Comparison of ENCODE assay signal across 27 cellular contexts in genomic region chr2:85369500-85369899, GRCh38. TPM values are rescaled to one million over a fixed set of nuclear protein-coding genes. Genes with fewer than 3 reads are reported as not detected.
DNase-seq lines count a peak whose midpoint lies in the region; ATAC-seq and TF ChIP-seq lines count a peak whose summit lies in the region.
"Had no signal": no experiment of that assay in that cellular context is flagged by ENCODE, and none has a peak within 500 bp of the region (broad histone marks: within the 10 kb centered on the region; RNA-seq: fewer than 3 reads in every experiment).

No MANE protein-coding gene starts in this region.

- no peak overlapping the region for H3K27ac ChIP-seq in CD4-positive, alpha-beta T cell (ENCODE audit: low read depth, low read length)
- no peak overlapping the region for H3K27ac ChIP-seq in esophagus muscularis mucosa (replicated peaks in 1 of 4)
- H3K27ac ChIP-seq: body of pancreas, GM23248, KMS-11, lower lobe of right lung, Peyer's patch, right lobe of liver, tibial nerve had no signal

- H3K4me3 Mint-ChIP-seq in CD4-positive, alpha-beta T cell: no peak overlapping the region
- no peak overlapping the region for H3K4me3 Mint-ChIP-seq in activated T-helper 2 cell treated with anti-CD3 and anti-CD28 coated beads, Interferon-gamma antibody, Interleukin-2, Interleukin-4, amounts not matched to agents 10 μg/mL and 5 μg/mL and 100 μg/mL, durations not matched to agents 14 hours and 24 hours and 36 hours (ENCODE audit: low read depth)
- H3K4me3 Mint-ChIP-seq: activated CD8-positive, alpha-beta T cell treated with anti-CD3 and anti-CD28 coated beads for 36 hours; activated naive CD8-positive, alpha-beta T cell treated with anti-CD3 and anti-CD28 coated beads, Interleukin-2, amount 50 U/mL, for 24 hours; stimulated activated naive CD8-positive, alpha-beta T cell treated with anti-CD3 and anti-CD28 coated beads, Interleukin-15, Interleukin-2, amounts not matched to agents 100 ng/mL and 50 ng/mL, for 24 hours had no signal

- H3K36me3 ChIP-seq in mucosa of descending colon (ENCODE audit: low read depth): no peaks in the 10 kb centered on the region
- peaks cover 4 to 84% (median 43%) of the 10 kb centered on the region in 4 donors for H3K36me3 ChIP-seq in esophagus muscularis mucosa
- H3K36me3 ChIP-seq: right lobe of liver had no signal

- H3K27me3 ChIP-seq in CD4-positive, alpha-beta T cell (ENCODE audit: control insufficient read depth, insufficient read depth, low read length): no peaks in the 10 kb centered on the region
- no peaks in the 10 kb centered on the region for H3K27me3 ChIP-seq in esophagus muscularis mucosa
- H3K27me3 ChIP-seq: body of pancreas, Peyer's patch, right lobe of liver, tibial nerve had no signal

- no peaks in the 10 kb centered on the region for H3K9me3 Mint-ChIP-seq in CD4-positive, alpha-beta T cell
- no peaks in the 10 kb centered on the region for H3K9me3 Mint-ChIP-seq in activated T-helper 2 cell treated with anti-CD3 and anti-CD28 coated beads, Interferon-gamma antibody, Interleukin-2, Interleukin-4, amounts not matched to agents 10 μg/mL and 5 μg/mL and 100 μg/mL, durations not matched to agents 14 hours and 24 hours and 36 hours
- H3K9me3 Mint-ChIP-seq: activated CD8-positive, alpha-beta T cell treated with anti-CD3 and anti-CD28 coated beads for 36 hours; activated naive CD8-positive, alpha-beta T cell treated with anti-CD3 and anti-CD28 coated beads, Interleukin-2, amount 50 U/mL, for 24 hours; stimulated activated naive CD8-positive, alpha-beta T cell treated with anti-CD3 and anti-CD28 coated beads, Interleukin-15, Interleukin-2, amounts not matched to agents 100 ng/mL and 50 ng/mL, for 24 hours had no signal

- H3K4me3 ChIP-seq in mucosa of descending colon (no peak overlapping the region), lower leg skin (ENCODE audit: low read depth, poor library complexity, severe bottlenecking) (no peak overlapping the region), esophagus muscularis mucosa (no peak overlapping the region)
- H3K4me3 ChIP-seq: body of pancreas, GM23248, lower lobe of right lung, Peyer's patch, right lobe of liver, tibial nerve had no signal

- H3K36me3 Mint-ChIP-seq in CD4-positive, alpha-beta T cell (ENCODE audit: low read depth): peaks cover 28% of the 10 kb centered on the region
- H3K36me3 Mint-ChIP-seq in activated T-helper 2 cell treated with anti-CD3 and anti-CD28 coated beads, Interferon-gamma antibody, Interleukin-2, Interleukin-4, amounts not matched to agents 10 μg/mL and 5 μg/mL and 100 μg/mL, durations not matched to agents 14 hours and 24 hours and 36 hours (ENCODE audit: low read depth): peaks cover 11% of the 10 kb centered on the region

- H3K4me1 Mint-ChIP-seq in CD4-positive, alpha-beta T cell (ENCODE audit: low read depth): no peaks in the 10 kb centered on the region
- no peaks in the 10 kb centered on the region for H3K4me1 Mint-ChIP-seq in activated T-helper 2 cell treated with anti-CD3 and anti-CD28 coated beads, Interferon-gamma antibody, Interleukin-2, Interleukin-4, amounts not matched to agents 10 μg/mL and 5 μg/mL and 100 μg/mL, durations not matched to agents 14 hours and 24 hours and 36 hours (ENCODE audit: low read depth)
- H3K4me1 Mint-ChIP-seq: activated naive CD8-positive, alpha-beta T cell treated with anti-CD3 and anti-CD28 coated beads, Interleukin-2, amount 50 U/mL, for 24 hours had no signal

- intact Hi-C loops in mucosa of descending colon (cut with DNase I, micrococcal nuclease) (no loop called here), lower leg skin (cut with DNase I; ENCODE audit: low total_unique reads) (no loop called here), esophagus muscularis mucosa (cut with DNase I) (no loop called here)
- intact Hi-C loops in CD4-positive, alpha-beta T cell (cut with DNase I, micrococcal nuclease): no loop called here
- intact Hi-C loops in activated T-helper 2 cell treated with anti-CD3 and anti-CD28 coated beads, Interferon-gamma antibody, Interleukin-2, Interleukin-4, amounts not matched to agents 10 μg/mL and 5 μg/mL and 100 μg/mL, durations not matched to agents 14 hours and 24 hours and 36 hours (cut with micrococcal nuclease): no loop called here

- CTCF ChIA-PET in CD4-positive, alpha-beta T cell (lab: Charles Lee): no interaction called here

- H3K9me3 ChIP-seq in mucosa of descending colon (no peaks in the 10 kb centered on the region), esophagus muscularis mucosa (no peaks in the 10 kb centered on the region)
- no peaks in the 10 kb centered on the region for H3K9me3 ChIP-seq in CD4-positive, alpha-beta T cell (ENCODE audit: control insufficient read depth, low read length)
- H3K9me3 ChIP-seq: body of pancreas, lower lobe of right lung, Peyer's patch, right lobe of liver, tibial nerve had no signal

- H3K27ac Mint-ChIP-seq in CD4-positive, alpha-beta T cell: no peak overlapping the region
- no peak overlapping the region for H3K27ac Mint-ChIP-seq in activated T-helper 2 cell treated with anti-CD3 and anti-CD28 coated beads, Interferon-gamma antibody, Interleukin-2, Interleukin-4, amounts not matched to agents 10 μg/mL and 5 μg/mL and 100 μg/mL, durations not matched to agents 14 hours and 24 hours and 36 hours
- H3K27ac Mint-ChIP-seq: activated CD8-positive, alpha-beta T cell treated with anti-CD3 and anti-CD28 coated beads for 36 hours; activated naive CD8-positive, alpha-beta T cell treated with anti-CD3 and anti-CD28 coated beads, Interleukin-2, amount 50 U/mL, for 24 hours; stimulated activated naive CD8-positive, alpha-beta T cell treated with anti-CD3 and anti-CD28 coated beads, Interleukin-15, Interleukin-2, amounts not matched to agents 100 ng/mL and 50 ng/mL, for 24 hours had no signal

- no peaks in the 10 kb centered on the region for H3K27me3 Mint-ChIP-seq in CD4-positive, alpha-beta T cell
- H3K27me3 Mint-ChIP-seq in activated T-helper 2 cell treated with anti-CD3 and anti-CD28 coated beads, Interferon-gamma antibody, Interleukin-2, Interleukin-4, amounts not matched to agents 10 μg/mL and 5 μg/mL and 100 μg/mL, durations not matched to agents 14 hours and 24 hours and 36 hours (ENCODE audit: low read depth): no peaks in the 10 kb centered on the region
- H3K27me3 Mint-ChIP-seq: activated CD8-positive, alpha-beta T cell treated with anti-CD3 and anti-CD28 coated beads for 36 hours; activated naive CD8-positive, alpha-beta T cell treated with anti-CD3 and anti-CD28 coated beads, Interleukin-2, amount 50 U/mL, for 24 hours; stimulated activated naive CD8-positive, alpha-beta T cell treated with anti-CD3 and anti-CD28 coated beads, Interleukin-15, Interleukin-2, amounts not matched to agents 100 ng/mL and 50 ng/mL, for 24 hours had no signal

- no peak for TF ChIP-seq CTCF in mucosa of descending colon (IDR thresholded peaks at IDR 0.05)
- TF ChIP-seq CTCF in lower leg skin (IDR thresholded peaks at IDR 0.05): no peak
- TF ChIP-seq CTCF in CD4-positive, alpha-beta T cell (IDR thresholded peaks at IDR 0.05): no peak
- no peak for TF ChIP-seq CTCF in esophagus muscularis mucosa (IDR thresholded peaks at IDR 0.05)

- TF ChIP-seq POLR2A in lower leg skin (IDR thresholded peaks at IDR 0.05) (no peak), esophagus muscularis mucosa (IDR thresholded peaks at IDR 0.05; ENCODE audit: low read depth) (no peak)

- no peak for TF ChIP-seq EP300 in esophagus muscularis mucosa (IDR thresholded peaks at IDR 0.05)

- peak; percentile 43 for DNase-seq in DMS53 treated with DMSO at 0.1 percent for 48 hours (lab: John Stamatoyannopoulos, UW; ENCODE audit: unreplicated experiment)
- peak; percentile 41 for DNase-seq in NCI-H2029 treated with DMSO at 0.1 percent for 48 hours (lab: John Stamatoyannopoulos, UW)
- DNase-seq in astrocyte of the hippocampus (ENCODE audit: low read depth, low spot score): peak; percentile 24
- peak in 2 of 3 donors; percentile 40 to 59 for DNase-seq in mucosa of descending colon
- DNase-seq in lower leg skin (ENCODE audit: low spot score in 2 of 2): no peak
- no peak for DNase-seq in CD4-positive, alpha-beta T cell
- DNase-seq in activated T-helper 2 cell treated with anti-CD3 and anti-CD28 coated beads, Interferon-gamma antibody, Interleukin-2, Interleukin-4, amounts not matched to agents 10 μg/mL and 5 μg/mL and 100 μg/mL, durations not matched to agents 14 hours and 24 hours and 36 hours (ENCODE audit: low spot score): no peak
- no peak for DNase-seq in esophagus muscularis mucosa (ENCODE audit: extremely low spot score)
- DNase-seq: activated CD8-positive, alpha-beta T cell treated with anti-CD3 and anti-CD28 coated beads for 36 hours; activated gamma-delta T cell; activated naive CD8-positive, alpha-beta T cell treated with anti-CD3 and anti-CD28 coated beads, Interleukin-2, amount 50 U/mL, for 24 hours; body of pancreas; effector CD4-positive, alpha-beta T cell; erythroblast; GDM1; GM23248; lower lobe of right lung; NCI-H1092; NCI-H187 treated with DMSO at 0.1 percent for 48 hours; NCI-H446 treated with DMSO at 0.1 percent for 48 hours; right lobe of liver; stimulated activated CD4-positive, alpha-beta T cell treated with anti-CD3 and anti-CD28 coated beads, Interleukin-12 subunit alpha, Interleukin-12 subunit beta, amount 100 ng/mL, for 4 hours had no signal

- 73 to 76% methylated on average over 5 of the region's 5 CpGs for WGBS in lower leg skin, 2 donors
- 87% methylated on average over 4 of the region's 5 CpGs for WGBS in esophagus muscularis mucosa

- POLR2A ChIA-PET in CD4-positive, alpha-beta T cell (lab: Charles Lee): interaction anchor here (0.9 kb wide), 1 partner anchor 172 kb away, joined by 3 read pairs; no protein-coding TSS in a partner anchor

- peak; percentile 93 for ATAC-seq in mucosa of descending colon
- no peak for ATAC-seq in CD4-positive, alpha-beta T cell (ENCODE audit: poor library complexity)
- ATAC-seq: activated CD4-positive, CD25-positive, alpha-beta regulatory T cell treated with anti-CD3 and anti-CD28 coated beads, Interleukin-2, amount 50 U/mL, for 24 hours; activated CD8-positive, alpha-beta T cell treated with anti-CD3 and anti-CD28 coated beads for 36 hours; activated naive CD8-positive, alpha-beta T cell treated with anti-CD3 and anti-CD28 coated beads, Interleukin-2, amount 50 U/mL, for 24 hours; body of pancreas; lower lobe of right lung had no signal

- H3K4me1 ChIP-seq in mucosa of descending colon (ENCODE audit: low read depth) (no peaks in the 10 kb centered on the region), esophagus muscularis mucosa (no peaks in the 10 kb centered on the region)
- H3K4me1 ChIP-seq: body of pancreas, lower lobe of right lung, Peyer's patch, tibial nerve had no signal

RNA-seq across cellular contexts. Expression of gene ELMOD3, which starts 14.9 kb away (rescaled TPM):
- total RNA-seq in mucosa of descending colon: 10 to 100 TPM; 18.1 to 29.8 (median 23.0) TPM
- total RNA-seq in lower leg skin: 10 to 100 TPM; 10.0 to 26.1 (median 23.5) TPM
- total RNA-seq in CD4-positive, alpha-beta T cell: 10 to 100 TPM; 13.5 to 15.3 TPM
- total RNA-seq in activated T-helper 2 cell treated with anti-CD3 and anti-CD28 coated beads, Interferon-gamma antibody, Interleukin-2, Interleukin-4, amounts not matched to agents 10 μg/mL and 5 μg/mL and 100 μg/mL, durations not matched to agents 14 hours and 24 hours and 36 hours: 17.0 and 18.9 TPM in 2 replicates
- total RNA-seq in esophagus muscularis mucosa: 10 to 100 TPM; 17.4 to 21.5 (median 18.3) TPM

RNA-seq across cellular contexts. Expression of gene RETSAT, which starts 15.2 kb away (rescaled TPM):
- total RNA-seq in mucosa of descending colon: 100 to 1,000 TPM; 154 to 378 (median 278) TPM
- total RNA-seq in lower leg skin: 100 to 1,000 TPM in 2 of 4 donors, 10 to 100 TPM in 2; 86.2 to 121 (median 101) TPM
- total RNA-seq in CD4-positive, alpha-beta T cell: 10 to 100 TPM; 19.2 to 22.2 TPM
- 26.3 and 29.6 TPM in 2 replicates for total RNA-seq in activated T-helper 2 cell treated with anti-CD3 and anti-CD28 coated beads, Interferon-gamma antibody, Interleukin-2, Interleukin-4, amounts not matched to agents 10 μg/mL and 5 μg/mL and 100 μg/mL, durations not matched to agents 14 hours and 24 hours and 36 hours
- total RNA-seq in esophagus muscularis mucosa: 10 to 100 TPM; 34.3 to 63.7 (median 45.7) TPM

RNA-seq across cellular contexts. Expression of gene CAPG, which starts 40.7 kb away (rescaled TPM):
- total RNA-seq in mucosa of descending colon (100 to 1,000 TPM in 1 of 3 donors, 10 to 100 TPM in 2; 46.3 to 103 (median 71.2) TPM), lower leg skin (100 to 1,000 TPM; 177 to 272 (median 232) TPM), esophagus muscularis mucosa (10 to 100 TPM; 22.8 to 73.6 (median 30.8) TPM)
- 10 to 100 TPM; 21.7 to 23.3 TPM for total RNA-seq in CD4-positive, alpha-beta T cell
- total RNA-seq in activated T-helper 2 cell treated with anti-CD3 and anti-CD28 coated beads, Interferon-gamma antibody, Interleukin-2, Interleukin-4, amounts not matched to agents 10 μg/mL and 5 μg/mL and 100 μg/mL, durations not matched to agents 14 hours and 24 hours and 36 hours: 145 and 146 TPM in 2 replicates

RNA-seq across cellular contexts. Expression of gene TGOLN2, which starts 41.7 kb away (rescaled TPM):
- total RNA-seq in mucosa of descending colon: 100 to 1,000 TPM; 148 to 227 (median 163) TPM
- total RNA-seq in lower leg skin: 10 to 100 TPM; 57.3 to 90.4 (median 82.3) TPM
- total RNA-seq in CD4-positive, alpha-beta T cell: 100 to 1,000 TPM; 172 to 175 TPM
- 94.0 and 96.5 TPM in 2 replicates for total RNA-seq in activated T-helper 2 cell treated with anti-CD3 and anti-CD28 coated beads, Interferon-gamma antibody, Interleukin-2, Interleukin-4, amounts not matched to agents 10 μg/mL and 5 μg/mL and 100 μg/mL, durations not matched to agents 14 hours and 24 hours and 36 hours
- 100 to 1,000 TPM; 101 to 148 (median 136) TPM for total RNA-seq in esophagus muscularis mucosa

RNA-seq across cellular contexts. Expression of gene SH2D6, which starts 49.0 kb away (rescaled TPM):
- total RNA-seq in mucosa of descending colon (10 to 100 TPM in 1 of 3 donors, 1 to 10 TPM in 2; 6.7 to 13.1 (median 8.6) TPM), lower leg skin (not detected), esophagus muscularis mucosa (not detected)
- under 1 TPM in 1 of 2 experiments, not detected in 1; 0.30 TPM for total RNA-seq in CD4-positive, alpha-beta T cell
- 0.48 and 1.3 TPM in 2 replicates for total RNA-seq in activated T-helper 2 cell treated with anti-CD3 and anti-CD28 coated beads, Interferon-gamma antibody, Interleukin-2, Interleukin-4, amounts not matched to agents 10 μg/mL and 5 μg/mL and 100 μg/mL, durations not matched to agents 14 hours and 24 hours and 36 hours
- total RNA-seq: GM23248 had no signal

Comparison
In these comparisons a context has a peak if more than half of its experiments do, and no peak if none do; other contexts are left out.
1. DNase-seq: peak in DMS53 treated with DMSO at 0.1 percent for 48 hours (single experiment), NCI-H2029 treated with DMSO at 0.1 percent for 48 hours (single experiment), astrocyte of the hippocampus (single experiment) and mucosa of descending colon (2 of 3); none in lower leg skin (0 of 2), CD4-positive, alpha-beta T cell (0 of 10), activated T-helper 2 cell treated with anti-CD3 and anti-CD28 coated beads, Interferon-gamma antibody, Interleukin-2, Interleukin-4, amounts not matched to agents 10 μg/mL and 5 μg/mL and 100 μg/mL, durations not matched to agents 14 hours and 24 hours and 36 hours (single experiment) and esophagus muscularis mucosa (single experiment).